ENCODE assay signal across 8 cellular contexts in genomic region chr12:48183091-48183875, GRCh38. TPM values are rescaled to one million over a fixed set of nuclear protein-coding genes. Genes with fewer than 3 reads are reported as not detected.
A peak's percentile ranks its signal among the peaks of the same experiment; 100 is the strongest.
DNase-seq lines count a peak whose midpoint lies in the region; ATAC-seq and TF ChIP-seq lines count a peak whose summit lies in the region.

Gene CCDC184, plus strand, starts transcription at chr12:48183644. Its CDS starts 479 bp downstream, at chr12:48184123.

- ATAC-seq in GM18511 (IDR thresholded peaks at IDR 0.05; ENCODE audit: unreplicated experiment), result peak; percentile 75
- peak; percentile 65 for ATAC-seq in HG03064 (IDR thresholded peaks at IDR 0.05; ENCODE audit: low read depth, unreplicated experiment)
- ATAC-seq in right lobe of liver, result peak; percentile 60 to 79 (median 72)

- H3K36me3 ChIP-seq in right lobe of liver, result no peaks in the 10 kb centered on the region

- intact Hi-C loops in dorsolateral prefrontal cortex (cut with DNase I), result loop anchor here (2.0 to 10.0 kb wide), 5 partner anchors 26 to 434 kb away; partner anchors contain the start of genes ASB8 (in 1 of the 2), TMEM106C (in 1 of the 2) and ZNF641 (in 1 of the 2)
- intact Hi-C loops in right lobe of liver (cut with DNase I), result no loop called here

- H3K4me3 ChIP-seq in dorsolateral prefrontal cortex, result peak within 1 kb of the TSS; percentile 60 to 99 (median 83)
- H3K4me3 ChIP-seq in right lobe of liver, result peak within 1 kb of the TSS; percentile 39 to 56 (median 43)

- peak in 48 of 56 donors; percentile 6 to 62 (median 34) for TF ChIP-seq CTCF in dorsolateral prefrontal cortex (IDR thresholded peaks at IDR 0.05 in 54 of 56, conservative IDR thresholded peaks at IDR 0.05 in 2 of 56; ENCODE audit: low read depth in 1 of 56, partially characterized antibody in 56 of 56)
- TF ChIP-seq CTCF in right lobe of liver (IDR thresholded peaks at IDR 0.05), result peak in 1 of 4 donors; percentile 18

- TF ChIP-seq POLR2A in right lobe of liver (IDR thresholded peaks at IDR 0.05), result no peak

- H3K27me3 ChIP-seq in dorsolateral prefrontal cortex, result peaks cover 0 to 5% (median 0%) of the 10 kb centered on the region in 45 donors
- peaks cover 0 to 12% of the 10 kb centered on the region in 2 donors for H3K27me3 ChIP-seq in right lobe of liver

- DNase-seq in 8988T (peak; percentile 52), NCI-H226 (peak; percentile 61), dorsolateral prefrontal cortex (peak; percentile 58 to 89 (median 86)), right lobe of liver (peak; percentile 41 to 59 (median 53))
- peak; percentile 70 to 74 for DNase-seq in activated CD4-positive, alpha-beta T cell treated with anti-CD3 and anti-CD28 coated beads, Interleukin-2, amount 50 U/mL, for 48 hours
- peak; percentile 67 for DNase-seq in stimulated activated CD4-positive, alpha-beta T cell treated with anti-CD3 and anti-CD28 coated beads, Interleukin-4, amount 100 ng/mL, for 1 hour

- peak within 1 kb of the TSS in 56 of 59 donors; percentile 33 to 88 (median 79) for H3K27ac ChIP-seq in dorsolateral prefrontal cortex
- H3K27ac ChIP-seq in right lobe of liver, result no peak within 1 kb of the TSS

- WGBS in right lobe of liver (ENCODE audit: insufficient coverage, low coverage, low lambda C conversion rate, missing lambda C conversion rate), result 1% methylated on average over 24 of the region's 61 CpGs

- peaks cover 0 to 12% (median 0%) of the 10 kb centered on the region in 4 donors for H3K4me1 ChIP-seq in right lobe of liver

- H3K9me3 ChIP-seq in right lobe of liver, result no peaks in the 10 kb centered on the region

RNA-seq across cellular contexts. Expression of gene CCDC184, which starts in this region (rescaled TPM):
- total RNA-seq in dorsolateral prefrontal cortex, result 10 to 100 TPM in 118 of 120 experiments, 1 to 10 TPM in 2; 7.1 to 60.5 (median 30.1) TPM
- total RNA-seq in right lobe of liver, result under 1 TPM in 3 of 6 experiments, not detected in 3; 0.11 to 0.46 (median 0.23) TPM

Comparison
In these comparisons a context has a peak if more than half of its experiments do, and no peak if none do; other contexts are left out.
1. RNA of gene CCDC184 (total RNA-seq): 7.1 to 60.5 TPM in dorsolateral prefrontal cortex; 0.11 to 0.46 TPM in right lobe of liver; every median in the first group is over 4 times any median in the second.
2. Peak in DNase-seq, ATAC-seq and H3K4me3 ChIP-seq in right lobe of liver; RNA of the gene not detected or under 1 TPM.
3. H3K27ac ChIP-seq: peak in dorsolateral prefrontal cortex (56 of 59); none in right lobe of liver (0 of 3).
4. intact Hi-C loops: an anchor here in dorsolateral prefrontal cortex (2.0 to 10.0 kb wide); none called in right lobe of liver.
5. Peak in every context shown above with its lines, with median percentiles within 50 percentile points of each other: DNase-seq and ATAC-seq.